26 cellular contexts compared by ENCODE assay signal in genomic region chr5:3793162-3793561, GRCh38.
"Had no signal": no experiment of that assay in that cellular context is flagged by ENCODE, and none has a peak within 500 bp of the region (broad histone marks: within the 10 kb centered on the region; RNA-seq: fewer than 3 reads in every experiment).

No MANE protein-coding gene starts in this region.

- H3K27ac ChIP-seq: stomach, suprapubic skin, testis, thyroid gland, tibial artery, tibial nerve, transverse colon, upper lobe of left lung, upper lobe of right lung, vagina had no signal

- H3K4me1 ChIP-seq: stomach, suprapubic skin, testis, thyroid gland, tibial artery, transverse colon, upper lobe of left lung, upper lobe of right lung, vagina had no signal

- FAIRE-seq: urothelium cell line had no signal

- H3K9me3 ChIP-seq: suprapubic skin, testis, thyroid gland, tibial artery, tibial nerve, transverse colon, upper lobe of left lung, upper lobe of right lung, vagina had no signal

- ATAC-seq: stimulated activated effector memory CD8-positive, alpha-beta T cell treated with anti-CD3 and anti-CD28 coated beads, Interleukin-12 subunit alpha, Interleukin-12 subunit beta, amount 100 ng/mL, for 72 hours; stimulated activated memory B cell treated with anti-CD40 and anti-IgM and Interleukin-4, amounts not matched to agents 10 μg/mL and 1 μg/mL and 100 μg/mL, for 72 hours; stimulated activated naive B cell treated with anti-CD40 and anti-IgM and Interleukin-4, amounts not matched to agents 10 μg/mL and 1 μg/mL and 100 μg/mL, for 72 hours; stimulated activated naive CD8-positive, alpha-beta T cell treated with anti-CD3 and anti-CD28 coated beads, Interleukin-15, amount 100 ng/mL, for 72 hours; stimulated activated naive CD8-positive, alpha-beta T cell treated with anti-CD3 and anti-CD28 coated beads, Interleukin-15, Interleukin-2, amounts not matched to agents 100 U/mL and 50 U/mL, for 24 hours; upper lobe of right lung had no signal

- DNase-seq: stimulated activated CD4-positive, alpha-beta T cell treated with anti-CD3 and anti-CD28 coated beads, Interleukin-2, amount 100 ng/mL, for 24 hours; stimulated activated CD4-positive, alpha-beta T cell treated with anti-CD3 and anti-CD28 coated beads, Interleukin-2, amount 100 ng/mL, for 48 hours; stimulated activated CD4-positive, alpha-beta T cell treated with anti-CD3 and anti-CD28 coated beads, Interleukin-4, amount 100 ng/mL, for 1 hour; stimulated activated CD4-positive, alpha-beta T cell treated with anti-CD3 and anti-CD28 coated beads, Interleukin-4, amount 100 ng/mL, for 24 hours; stimulated activated CD4-positive, alpha-beta T cell treated with anti-CD3 and anti-CD28 coated beads, Interleukin-4, amount 100 ng/mL, for 4 hours; stimulated activated CD8-positive, alpha-beta memory T cell treated with anti-CD3 and anti-CD28 coated beads, Interleukin-4, amount 100 ng/mL, for 48 hours; stimulated activated naive B cell treated with anti-CD40 and anti-IgM and Interleukin-4, amounts not matched to agents 10 μg/mL and 1 μg/mL and 100 μg/mL, for 72 hours; stimulated activated naive CD4-positive, alpha-beta T cell; stimulated activated naive CD4-positive, alpha-beta T cell treated with Interleukin-2 at 50 U/mL for 16 hours; stimulated activated naive CD8-positive, alpha-beta T cell treated with anti-CD3 and anti-CD28 coated beads, Interleukin-15, amount 100 ng/mL, for 72 hours; stimulated activated naive CD8-positive, alpha-beta T cell treated with anti-CD3 and anti-CD28 coated beads, Interleukin-15, Interleukin-2, amounts not matched to agents 100 U/mL and 50 U/mL, for 24 hours; stomach; substantia nigra; testis; thyroid gland; tibial artery; transverse colon; trophoblast cell; upper lobe of left lung; upper lobe of right lung had no signal

- H3K27me3 ChIP-seq: testis, thyroid gland, tibial nerve, transverse colon, upper lobe of left lung, upper lobe of right lung, vagina had no signal

- H3K36me3 ChIP-seq: stomach, suprapubic skin, thyroid gland, tibial artery, tibial nerve, transverse colon, upper lobe of left lung, upper lobe of right lung, vagina had no signal

- H3K4me3 ChIP-seq: stomach, suprapubic skin, testis, thyroid gland, tibial artery, tibial nerve, transverse colon, upper lobe of left lung, upper lobe of right lung, vagina had no signal
